Comparison of ENCODE assay signal across 19 cellular contexts in the genomic region with DNA sequence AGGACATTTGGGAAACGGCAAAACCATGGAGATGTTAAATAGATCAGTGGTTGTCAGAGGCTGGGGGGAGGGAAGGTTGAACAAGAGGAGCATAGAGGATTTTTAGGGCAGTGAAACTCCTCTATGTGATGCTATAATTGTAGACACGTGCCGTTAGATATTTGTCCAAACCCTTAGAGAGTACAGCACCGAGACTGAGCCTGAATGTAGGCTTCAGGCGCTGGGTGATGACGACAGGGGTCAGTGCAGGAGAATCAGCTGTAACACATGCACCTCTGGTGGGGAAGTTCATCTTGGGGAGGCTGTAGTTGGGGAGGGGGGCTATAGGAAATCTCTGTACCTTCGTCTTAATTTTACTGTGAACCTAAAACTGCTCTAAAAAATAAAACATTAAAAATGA.
"Had no signal": no experiment of that assay in that cellular context is flagged by ENCODE, and none has a peak within 500 bp of the region (broad histone marks: within the 10 kb centered on the region; RNA-seq: fewer than 3 reads in every experiment).

No MANE protein-coding gene starts in this region.

- H3K4me3 ChIP-seq: dorsolateral prefrontal cortex, esophagus muscularis mucosa, ovary, prostate gland, thyroid gland had no signal

- H3K4me1 ChIP-seq: esophagus muscularis mucosa, prostate gland, thyroid gland had no signal

- H3K9me3 Mint-ChIP-seq: activated naive CD8-positive, alpha-beta T cell treated with anti-CD3 and anti-CD28 coated beads for 36 hours; central memory CD8-positive, alpha-beta T cell; natural killer cell treated with Interleukin-12 subunit alpha and Interleukin-12 subunit beta and Interleukin-15 and Interleukin-18, amount 100 ng/mL, for 72 hours had no signal

- H3K4me1 Mint-ChIP-seq: activated naive CD8-positive, alpha-beta T cell treated with anti-CD3 and anti-CD28 coated beads for 36 hours; central memory CD8-positive, alpha-beta T cell had no signal

- DNase-seq: activated CD4-positive, alpha-beta T cell treated with anti-CD3 and anti-CD28 coated beads for 1 hour; activated CD4-positive, alpha-beta T cell treated with anti-CD3 and anti-CD28 coated beads, Interleukin-2, amount 50 U/mL, for 1 hour; activated CD8-positive, alpha-beta T cell treated with anti-CD3 and anti-CD28 coated beads, Interleukin-2, amount 10 ng/mL, durations not matched to agents 7 days and 5 days; activated naive CD8-positive, alpha-beta T cell treated with anti-CD3 and anti-CD28 coated beads for 36 hours; dorsolateral prefrontal cortex; head of caudate nucleus; hypothalamus; left ventricle myocardium superior; mammary epithelial cell; midbrain; ovary; stimulated activated CD4-positive, alpha-beta T cell treated with anti-CD3 and anti-CD28 coated beads, Interleukin-4, amount 100 ng/mL, for 1 hour; stimulated activated naive CD8-positive, alpha-beta T cell treated with anti-CD3 and anti-CD28 coated beads, Interleukin-15, Interleukin-2, amounts not matched to agents 100 U/mL and 50 U/mL, for 24 hours; thyroid gland; WERI-Rb-1 had no signal

- H3K27ac ChIP-seq: dorsolateral prefrontal cortex, esophagus muscularis mucosa, ovary, prostate gland, thyroid gland, WERI-Rb-1 had no signal

- H3K36me3 ChIP-seq: esophagus muscularis mucosa, ovary, prostate gland, thyroid gland, WERI-Rb-1 had no signal

- H3K27me3 ChIP-seq: ovary, thyroid gland had no signal

- ATAC-seq: activated CD8-positive, alpha-beta T cell treated with anti-CD3 and anti-CD28 coated beads, Interleukin-2, amount 10 ng/mL, durations not matched to agents 7 days and 5 days; left ventricle myocardium superior; natural killer cell treated with Interleukin-12 subunit alpha and Interleukin-12 subunit beta and Interleukin-15 and Interleukin-18, amount 100 ng/mL, for 72 hours; stimulated activated naive CD8-positive, alpha-beta T cell treated with anti-CD3 and anti-CD28 coated beads, Interleukin-15, Interleukin-2, amounts not matched to agents 100 U/mL and 50 U/mL, for 24 hours had no signal

- H3K36me3 Mint-ChIP-seq: activated naive CD8-positive, alpha-beta T cell treated with anti-CD3 and anti-CD28 coated beads for 36 hours; natural killer cell treated with Interleukin-12 subunit alpha and Interleukin-12 subunit beta and Interleukin-15 and Interleukin-18, amount 100 ng/mL, for 72 hours had no signal

- H3K9me3 ChIP-seq: esophagus muscularis mucosa, ovary, prostate gland, thyroid gland had no signal

- H3K27ac Mint-ChIP-seq: activated CD8-positive, alpha-beta T cell treated with anti-CD3 and anti-CD28 coated beads, Interleukin-2, amount 10 ng/mL, durations not matched to agents 7 days and 5 days; activated naive CD8-positive, alpha-beta T cell treated with anti-CD3 and anti-CD28 coated beads for 36 hours; natural killer cell treated with Interleukin-12 subunit alpha and Interleukin-12 subunit beta and Interleukin-15 and Interleukin-18, amount 100 ng/mL, for 72 hours had no signal

- H3K4me3 Mint-ChIP-seq: activated CD8-positive, alpha-beta T cell treated with anti-CD3 and anti-CD28 coated beads, Interleukin-2, amount 10 ng/mL, durations not matched to agents 7 days and 5 days; activated naive CD8-positive, alpha-beta T cell treated with anti-CD3 and anti-CD28 coated beads for 36 hours; central memory CD8-positive, alpha-beta T cell; natural killer cell treated with Interleukin-12 subunit alpha and Interleukin-12 subunit beta and Interleukin-15 and Interleukin-18, amount 100 ng/mL, for 72 hours had no signal
